Comparison of ENCODE assay signal across 17 cellular contexts in genomic region chr14:101564819-101565698, GRCh38. TPM values are rescaled to one million over a fixed set of nuclear protein-coding genes. Genes with fewer than 3 reads are reported as not detected.
DNase-seq lines count a peak whose midpoint lies in the region; ATAC-seq, FAIRE-seq and TF ChIP-seq lines count a peak whose summit lies in the region.
"Had no signal": no experiment of that assay in that cellular context is flagged by ENCODE, and none has a peak within 500 bp of the region (broad histone marks: within the 10 kb centered on the region; RNA-seq: fewer than 3 reads in every experiment).

No MANE protein-coding gene starts in this region.

- H3K9ac ChIP-seq in SK-N-SH, result no peak overlapping the region
- no peak overlapping the region for H3K9ac ChIP-seq in astrocyte (ENCODE audit: low read length)

- no peaks in the 10 kb centered on the region for H3F3A ChIP-seq in SK-N-SH (replicated peaks; ENCODE audit: insufficient read depth)

- 0 out of 2 replicates have a peak, but pooled peaks have one; percentile 8 for TF ChIP-seq RAD21 in SK-N-SH (IDR thresholded peaks at IDR 0.05; ENCODE audit: low read length)

- ATAC-seq in SK-N-SH treated with all-trans-retinoic acid at 6 μM for 48 hours, result no peak; the same call in 2 of the 3 replicates
- no peak for ATAC-seq in gastrocnemius medialis
- no peak for ATAC-seq in HG03196 (IDR thresholded peaks at IDR 0.05; ENCODE audit: unreplicated experiment)
- ATAC-seq in omental fat pad (ENCODE audit: low FRiP score), result no peak
- ATAC-seq: activated naive CD4-positive, alpha-beta T cell treated with anti-CD3 and anti-CD28 coated beads, Interleukin-2, amount 50 U/mL, for 72 hours; T-cell had no signal

- peaks cover 1% of the 10 kb centered on the region for H3K4me1 Mint-ChIP-seq in astrocyte (ENCODE audit: low read depth, unreplicated experiment)

- H3K4me2 ChIP-seq in SK-N-SH, result no peak overlapping the region
- peak overlapping the region; percentile 26 for H3K4me2 ChIP-seq in astrocyte (ENCODE audit: low read length)

- no peak overlapping the region for H3K27ac Mint-ChIP-seq in astrocyte (ENCODE audit: unreplicated experiment)
- H3K27ac Mint-ChIP-seq: activated naive CD4-positive, alpha-beta T cell treated with anti-CD3 and anti-CD28 coated beads, Interleukin-2, amount 50 U/mL, for 72 hours had no signal

- H2AFZ ChIP-seq in SK-N-SH (ENCODE audit: low read depth) (no peak overlapping the region), astrocyte (ENCODE audit: low read depth, low read length) (no peak overlapping the region)

- H3K9me2 ChIP-seq in SK-N-SH, result no peaks in the 10 kb centered on the region

- H3K4me3 Mint-ChIP-seq in astrocyte (ENCODE audit: unreplicated experiment), result peak overlapping the region; percentile 17

- H3K27me3 Mint-ChIP-seq in astrocyte (ENCODE audit: low read depth, unreplicated experiment), result peaks cover 76% of the 10 kb centered on the region

- intact Hi-C loops in gastrocnemius medialis (cut with DNase I; ENCODE audit: low total_unique reads), result no loop called here

- TF ChIP-seq CTCF in SK-N-SH (IDR thresholded peaks at IDR 0.05) (no peak), astrocyte (IDR thresholded peaks at IDR 0.05; ENCODE audit: insufficient read depth, low read depth, low read length) (no peak), gastrocnemius medialis (IDR thresholded peaks at IDR 0.05 in 4 of 5, conservative IDR thresholded peaks at IDR 0.05 in 1 of 5) (no peak), omental fat pad (IDR thresholded peaks at IDR 0.05) (no peak)

- CTCF ChIA-PET in SK-N-SH (lab: Yijun Ruan, JAX), result interaction anchor here (0.6 to 2.4 kb wide), 12 partner anchors 11 to 858 kb away, joined by 3 to 9 read pairs (median 3); no protein-coding TSS in a partner anchor

- H3K36me3 Mint-ChIP-seq in astrocyte (ENCODE audit: low read depth, unreplicated experiment), result no peaks in the 10 kb centered on the region
- H3K36me3 Mint-ChIP-seq: T-cell had no signal

- H3K4me3 ChIP-seq in SK-N-SH (ENCODE audit: low read depth in 2 of 2, low read length in 1 of 2) (peak overlapping the region in 1 of 2 experiments; percentile 40; a peak in 1 of 4 replicates), astrocyte (ENCODE audit: insufficient read depth, low read depth, low read length) (no peak overlapping the region), gastrocnemius medialis (peak overlapping the region in 3 of 4 donors; percentile 27 to 31 (median 30))
- H3K4me3 ChIP-seq: colonic mucosa, right lobe of liver, testis had no signal

- no peak for TF ChIP-seq POLR2A in gastrocnemius medialis (IDR thresholded peaks at IDR 0.05)

- no peaks in the 10 kb centered on the region for H3K27me3 ChIP-seq in SK-N-SH (ENCODE audit: insufficient read depth)
- H3K27me3 ChIP-seq in astrocyte (ENCODE audit: insufficient read depth, low read length), result peaks cover 60% of the 10 kb centered on the region
- H3K27me3 ChIP-seq in gastrocnemius medialis, result peaks cover 49 to 56% (median 55%) of the 10 kb centered on the region in 3 donors
- H3K27me3 ChIP-seq: testis had no signal

- in situ Hi-C loops in gastrocnemius medialis (cut with MboI; ENCODE audit: low sequenced_read_pairs in 4 of 4), result no loop called here

- POLR2A ChIA-PET in SK-N-SH (lab: Yijun Ruan, JAX), result interaction anchor here (1.1 kb wide), 1 partner anchor 1148 kb away, joined by 3 read pairs; no protein-coding TSS in a partner anchor

- 10% methylated on average over 38 of the region's 51 CpGs for WGBS in SK-N-SH (ENCODE audit: low lambda C conversion rate)

- no peaks in the 10 kb centered on the region for H3K9me3 ChIP-seq in SK-N-SH
- peaks cover 16% of the 10 kb centered on the region for H3K9me3 ChIP-seq in astrocyte (ENCODE audit: insufficient read depth, low read depth, low read length)
- no peaks in the 10 kb centered on the region for H3K9me3 ChIP-seq in gastrocnemius medialis
- H3K9me3 ChIP-seq: colonic mucosa, testis had no signal

- no peak for TF ChIP-seq EP300 in SK-N-SH (IDR thresholded peaks at IDR 0.05; ENCODE audit: borderline replicate concordance in 1 of 2, low read depth in 1 of 2, low read length in 1 of 2)

- DNase-seq in SK-N-SH (peak; percentile 73), astrocyte (ENCODE audit: low read depth) (no peak), islet precursor cell (peak; percentile 61), gastrocnemius medialis (no peak), omental fat pad (ENCODE audit: low spot score) (no peak), RPMI8226 (no peak)
- DNase-seq: colonic mucosa, DMS53, NCI-H2029, T-cell, testis had no signal

- no peak overlapping the region for H3K27ac ChIP-seq in SK-N-SH (ENCODE audit: low read depth in 2 of 2, low read length in 1 of 2)
- no peak overlapping the region for H3K27ac ChIP-seq in astrocyte (ENCODE audit: low read depth, low read length)
- H3K27ac ChIP-seq in gastrocnemius medialis, result no peak overlapping the region
- H3K27ac ChIP-seq: colonic mucosa, right lobe of liver, testis had no signal

- H3K4me1 ChIP-seq in SK-N-SH (ENCODE audit: control insufficient read depth in 1 of 2, insufficient read depth in 2 of 2, low read depth in 1 of 2, low read length in 1 of 2) (peaks cover 0 to 8% of the 10 kb centered on the region in 2 experiments; a peak in 1 of 4 replicates), astrocyte (ENCODE audit: insufficient read depth, low read length) (peaks cover 1% of the 10 kb centered on the region), gastrocnemius medialis (no peaks in the 10 kb centered on the region)
- H3K4me1 ChIP-seq: colonic mucosa had no signal

- H3K36me3 ChIP-seq in SK-N-SH (replicated peaks in 1 of 2; ENCODE audit: control insufficient read depth in 1 of 2, insufficient read depth in 2 of 2, low read length in 1 of 2), result no peaks in the 10 kb centered on the region
- no peaks in the 10 kb centered on the region for H3K36me3 ChIP-seq in astrocyte (ENCODE audit: insufficient read depth, low read length)
- no peaks in the 10 kb centered on the region for H3K36me3 ChIP-seq in gastrocnemius medialis
- H3K36me3 ChIP-seq: colonic mucosa, right lobe of liver had no signal

- H3K79me2 ChIP-seq in SK-N-SH (ENCODE audit: insufficient read depth), result no peaks in the 10 kb centered on the region
- H3K79me2 ChIP-seq in astrocyte (ENCODE audit: insufficient read depth, low read length), result no peaks in the 10 kb centered on the region

- H3K9me3 Mint-ChIP-seq in astrocyte (ENCODE audit: unreplicated experiment), result peaks cover 9% of the 10 kb centered on the region
- H3K9me3 Mint-ChIP-seq: T-cell had no signal

- no peaks in the 10 kb centered on the region for H4K20me1 ChIP-seq in SK-N-SH (ENCODE audit: insufficient read depth)
- H4K20me1 ChIP-seq in astrocyte (ENCODE audit: insufficient read depth, low read length), result no peaks in the 10 kb centered on the region

- no peak for FAIRE-seq in astrocyte (lab: Jason Lieb, UNC)
- FAIRE-seq: A204.1 had no signal

TF ChIP-seq in SK-N-SH, 30 proteins besides CTCF, POLR2A, EP300 and RAD21:
- TF ChIP-seq TAF1 (IDR thresholded peaks at IDR 0.05; ENCODE audit: borderline replicate concordance, low read depth, low read length) (no peak), GATA2 (CRISPR knock-in tag; IDR thresholded peaks at IDR 0.05) (no peak), RCOR1 (IDR thresholded peaks at IDR 0.05; ENCODE audit: low read length) (no peak), TEAD4 (IDR thresholded peaks at IDR 0.05; ENCODE audit: borderline replicate concordance, insufficient read depth) (no peak), NFIC (IDR thresholded peaks at IDR 0.05; ENCODE audit: borderline replicate concordance) (no peak), FOXJ3 (CRISPR knock-in tag; IDR thresholded peaks at IDR 0.05) (no peak), PBX3 (IDR thresholded peaks at IDR 0.05) (no peak), GABPA (IDR thresholded peaks at IDR 0.05; ENCODE audit: low read depth) (no peak)

TF ChIP-seq in SK-N-SH treated with all-trans-retinoic acid at 6 μM for 48 hours, 23 proteins besides CTCF, POLR2A, EP300 and RAD21:
- TF ChIP-seq GLIS3 (CRISPR knock-in tag; IDR thresholded peaks at IDR 0.05), result no peak
- no peak for TF ChIP-seq ZNF8 (CRISPR knock-in tag; IDR thresholded peaks at IDR 0.05)
- TF ChIP-seq SNAI2 (CRISPR knock-in tag; IDR thresholded peaks at IDR 0.05), result no peak
- no peak for TF ChIP-seq ZFP3 (CRISPR knock-in tag; IDR thresholded peaks at IDR 0.05)
- TF ChIP-seq CSDC2 (CRISPR knock-in tag; IDR thresholded peaks at IDR 0.05), result no peak

RNA-seq across cellular contexts. Expression of gene DIO3, which starts 3.8 kb away (rescaled TPM):
- 0.03 TPM in 1 of 2 replicates, not detected in the other for polyA plus RNA-seq in SK-N-SH (2012; rRNA removed)
- 0.01 TPM in 2 replicates for polyA plus RNA-seq in SK-N-SH (2012; cell fraction: cytosol; rRNA removed)
- polyA plus RNA-seq in SK-N-SH (2012; cell fraction: nucleus; rRNA removed), result not detected in 2 replicates
- 0.46 and 0.79 TPM in 2 replicates for total RNA-seq in astrocyte
- total RNA-seq in gastrocnemius medialis, result 1 to 10 TPM in 3 of 4 donors, not detected in 1; 1.0 to 2.3 (median 1.0) TPM
- total RNA-seq in omental fat pad, result 10 to 100 TPM in 1 of 4 donors, 1 to 10 TPM in 3; 4.3 to 14.2 (median 5.1) TPM
- total RNA-seq: activated naive CD4-positive, alpha-beta T cell treated with anti-CD3 and anti-CD28 coated beads, Interleukin-2, amount 50 U/mL, for 72 hours; fibroblast of villous mesenchyme; T-cell had no signal

Comparison
In these comparisons a context has a peak if more than half of its experiments do, and no peak if none do; other contexts are left out.
1. DNase-seq: peak in SK-N-SH (single experiment) and islet precursor cell (single experiment); none in astrocyte (single experiment), gastrocnemius medialis (0 of 2), omental fat pad (single experiment) and RPMI8226 (single experiment).